In genomic region chr20:36835453-36836198, GRCh38 we compare ENCODE assay signal across 9 cellular contexts. TPM values are rescaled to one million over a fixed set of nuclear protein-coding genes. Genes with fewer than 3 reads are reported as not detected.
A peak's percentile ranks its signal among the peaks of the same experiment; 100 is the strongest.
DNase-seq lines count a peak whose midpoint lies in the region; ATAC-seq and TF ChIP-seq lines count a peak whose summit lies in the region.
"Had no signal": no experiment of that assay in that cellular context is flagged by ENCODE, and none has a peak within 500 bp of the region (broad histone marks: within the 10 kb centered on the region; RNA-seq: fewer than 3 reads in every experiment).

No MANE protein-coding gene starts in this region.

- intact Hi-C loops in lower lobe of right lung (cut with DNase I), result no loop called here

- H3K9me3 ChIP-seq in BE2C (no peaks in the 10 kb centered on the region), duodenal mucosa (ENCODE audit: control insufficient read depth in 1 of 2, low read length in 2 of 2) (no peaks in the 10 kb centered on the region), lower lobe of right lung (no peaks in the 10 kb centered on the region)

- peak overlapping the region; percentile 87 for H3K27ac Mint-ChIP-seq in activated CD4-positive, alpha-beta memory T cell treated with anti-CD3 and anti-CD28 coated beads, Interleukin-2, amount 10 ng/mL, durations not matched to agents 7 days and 5 days

- CTCF ChIA-PET in activated CD4-positive, alpha-beta memory T cell treated with anti-CD3 and anti-CD28 coated beads, Interleukin-2, amount 10 ng/mL, durations not matched to agents 7 days and 5 days (lab: Charles Lee), result interaction anchor here (0.6 to 3.2 kb wide), 21 partner anchors 8 to 1170 kb away, joined by 3 to 33 read pairs (median 3); partner anchors contain the start of genes DSN1 and TGIF2

- H3K4me3 Mint-ChIP-seq in activated CD4-positive, alpha-beta memory T cell treated with anti-CD3 and anti-CD28 coated beads, Interleukin-2, amount 10 ng/mL, durations not matched to agents 7 days and 5 days, result peak overlapping the region; percentile 82

- H3K9me3 Mint-ChIP-seq in activated CD4-positive, alpha-beta memory T cell treated with anti-CD3 and anti-CD28 coated beads, Interleukin-2, amount 10 ng/mL, durations not matched to agents 7 days and 5 days, result no peaks in the 10 kb centered on the region

- TF ChIP-seq CTCF in BE2C (IDR thresholded peaks at IDR 0.05; ENCODE audit: low read depth, low read length), result no peak
- TF ChIP-seq CTCF in lower lobe of right lung (IDR thresholded peaks at IDR 0.05), result no peak

- H3K27me3 Mint-ChIP-seq in activated CD4-positive, alpha-beta memory T cell treated with anti-CD3 and anti-CD28 coated beads, Interleukin-2, amount 10 ng/mL, durations not matched to agents 7 days and 5 days, result no peaks in the 10 kb centered on the region

- H3K27ac ChIP-seq in duodenal mucosa (ENCODE audit: low read depth, low read length) (peak overlapping the region; percentile 69), lower lobe of right lung (peak overlapping the region; percentile 77)

- H3K36me3 ChIP-seq in BE2C, result peaks cover 42% of the 10 kb centered on the region
- no peaks in the 10 kb centered on the region for H3K36me3 ChIP-seq in duodenal mucosa (ENCODE audit: control insufficient read depth in 1 of 2, insufficient read depth in 2 of 2, low read length in 2 of 2)
- peaks cover 22% of the 10 kb centered on the region for H3K36me3 ChIP-seq in lower lobe of right lung

- DNase-seq in BE2C, result peak; percentile 97
- DNase-seq in NCI-H774 (lab: John Stamatoyannopoulos, UW), result peak; percentile 86
- DNase-seq in activated CD4-positive, alpha-beta memory T cell treated with anti-CD3 and anti-CD28 coated beads, Interleukin-2, amount 10 ng/mL, durations not matched to agents 7 days and 5 days, result peak; percentile 92
- DNase-seq in lower lobe of right lung, result peak; percentile 94
- peak; percentile 74 to 84 for DNase-seq in stimulated activated CD4-positive, alpha-beta T cell treated with anti-CD3 and anti-CD28 coated beads, Interleukin-4, amount 100 ng/mL, for 48 hours (ENCODE audit: low read depth in 2 of 2)

- H3K9ac ChIP-seq in duodenal mucosa (ENCODE audit: low read depth in 1 of 2, low read length in 2 of 2), result peak overlapping the region in 1 of 2 donors; percentile 48

- POLR2A ChIA-PET in activated CD4-positive, alpha-beta memory T cell treated with anti-CD3 and anti-CD28 coated beads, Interleukin-2, amount 10 ng/mL, durations not matched to agents 7 days and 5 days (lab: Charles Lee), result interaction anchor here (0.7 to 2.6 kb wide), 16 partner anchors 10 to 370 kb away, joined by 3 to 20 read pairs (median 4); partner anchors contain the start of genes DSN1, MROH8, RAB5IF and RBL1

- no peaks in the 10 kb centered on the region for H3K27me3 ChIP-seq in BE2C
- H3K27me3 ChIP-seq in duodenal mucosa (ENCODE audit: control insufficient read depth in 1 of 2, insufficient read depth in 2 of 2, low read length in 2 of 2), result no peaks in the 10 kb centered on the region
- H3K27me3 ChIP-seq in lower lobe of right lung (ENCODE audit: low read depth), result no peaks in the 10 kb centered on the region

- no peaks in the 10 kb centered on the region for H3K36me3 Mint-ChIP-seq in activated CD4-positive, alpha-beta memory T cell treated with anti-CD3 and anti-CD28 coated beads, Interleukin-2, amount 10 ng/mL, durations not matched to agents 7 days and 5 days (ENCODE audit: low read depth)

- ATAC-seq in GM19328 (IDR thresholded peaks at IDR 0.05; ENCODE audit: unreplicated experiment), result peak; percentile 70
- peak; percentile 68 for ATAC-seq in HG03565 (IDR thresholded peaks at IDR 0.05; ENCODE audit: unreplicated experiment)
- ATAC-seq in lower lobe of right lung, result peak; percentile 98

- H3K4me3 ChIP-seq in BE2C (ENCODE audit: low read depth, low read length) (peak overlapping the region; percentile 26; the same call in 1 of the 2 replicates), duodenal mucosa (ENCODE audit: low read depth in 1 of 2, low read length in 2 of 2) (peak overlapping the region; percentile 58 to 67), lower lobe of right lung (peak overlapping the region; percentile 23)

- H3K4me1 ChIP-seq in BE2C (peaks cover 9% of the 10 kb centered on the region), duodenal mucosa (ENCODE audit: control insufficient read depth in 1 of 2, insufficient read depth in 2 of 2, low read length in 2 of 2) (peaks cover 25% of the 10 kb centered on the region in 2 donors), lower lobe of right lung (peaks cover 66% of the 10 kb centered on the region)

- peaks cover 27% of the 10 kb centered on the region for H3K4me1 Mint-ChIP-seq in activated CD4-positive, alpha-beta memory T cell treated with anti-CD3 and anti-CD28 coated beads, Interleukin-2, amount 10 ng/mL, durations not matched to agents 7 days and 5 days

RNA-seq across cellular contexts. Expression of gene TLDC2, which starts 40.3 kb away (rescaled TPM):
- polyA plus RNA-seq in BE2C (2012; ENCODE audit: insufficient read depth, insufficient read length, low read depth), result not detected
- total RNA-seq in activated CD4-positive, alpha-beta memory T cell treated with anti-CD3 and anti-CD28 coated beads, Interleukin-2, amount 10 ng/mL, durations not matched to agents 7 days and 5 days, result not detected
- 1.3 TPM for total RNA-seq in lower lobe of right lung
- total RNA-seq: T-helper 2 cell treated with Interferon-gamma antibody and Interleukin-4, amounts not matched to agents 100 ng/mL and 5 ng/mL, for 36 hours had no signal

Comparison
In these comparisons a context has a peak if more than half of its experiments do, and no peak if none do; other contexts are left out.
1. Peak in every context shown above with its lines: DNase-seq, ATAC-seq, H3K4me3 ChIP-seq and H3K27ac ChIP-seq.